In genomic region chr10:14586901-14587300, GRCh38 we compare ENCODE assay signal across 10 cellular contexts.
DNase-seq lines count a peak whose midpoint lies in the region; ATAC-seq, FAIRE-seq and TF ChIP-seq lines count a peak whose summit lies in the region.
"Had no signal": no experiment of that assay in that cellular context is flagged by ENCODE, and none has a peak within 500 bp of the region (broad histone marks: within the 10 kb centered on the region; RNA-seq: fewer than 3 reads in every experiment).

No MANE protein-coding gene starts in this region.

- no peak for TF ChIP-seq POLR2A in H1 (IDR thresholded peaks at IDR 0.05; ENCODE audit: control extremely low read depth in 1 of 2, low read depth in 2 of 2, low read length in 2 of 2)

- no peak overlapping the region for H3K27ac ChIP-seq in H1 (ENCODE audit: low read depth, low read length)
- H3K27ac ChIP-seq in WERI-Rb-1, result no peak overlapping the region

- H3K4me3 ChIP-seq in H1 (ENCODE audit: extremely low read depth in 1 of 4, insufficient read depth in 2 of 4, low read depth in 3 of 4, low read length in 4 of 4) (no peak overlapping the region), WERI-Rb-1 (ENCODE audit: low read depth, low read length) (no peak overlapping the region)

- H3K4me1 Mint-ChIP-seq in type B pancreatic cell (ENCODE audit: unreplicated experiment), result peaks cover 26% of the 10 kb centered on the region

- no peaks in the 10 kb centered on the region for H3K27me3 Mint-ChIP-seq in type B pancreatic cell

- no peak overlapping the region for H2BK20ac ChIP-seq in H1 (ENCODE audit: low read length)

- H2BK120ac ChIP-seq in H1 (replicated peaks; ENCODE audit: low read depth, low read length), result no peak overlapping the region

- 0 out of 2 replicates have a peak overlapping the region, but pooled peaks have one; percentile 12 for H2BK5ac ChIP-seq in H1 (ENCODE audit: low read depth, low read length)

- H3K27me3 ChIP-seq in H1 (replicated peaks in 1 of 4; ENCODE audit: control insufficient read depth in 3 of 4, extremely low read depth in 1 of 4, insufficient read depth in 3 of 4, low read length in 3 of 4) (no peaks in the 10 kb centered on the region), WERI-Rb-1 (ENCODE audit: insufficient read depth, low read depth, severe bottlenecking) (no peaks in the 10 kb centered on the region)
- H3K27me3 ChIP-seq: dorsolateral prefrontal cortex had no signal

- peak overlapping the region; percentile 31 for H4K91ac ChIP-seq in H1 (replicated peaks; ENCODE audit: insufficient read length, low read length)

- CTCF ChIA-PET in H1 (lab: Charles Lee; ENCODE audit: partially characterized antibody), result no interaction called here

- no peak overlapping the region for H4K8ac ChIP-seq in H1 (ENCODE audit: extremely low read depth, insufficient read depth, low read length)

- no peak overlapping the region for H3K56ac ChIP-seq in H1 (replicated peaks; ENCODE audit: insufficient read length, low read depth, low read length)

- peaks cover 2 to 13% (median 10%) of the 10 kb centered on the region in 4 experiments; a peak in 6 of 7 replicates for H3K4me1 ChIP-seq in H1 (replicated peaks in 1 of 4; ENCODE audit: control insufficient read depth in 3 of 4, insufficient read depth in 4 of 4, low read length in 3 of 4)

- DNase-seq in stimulated activated CD4-positive, alpha-beta T cell treated with anti-CD3 and anti-CD28 coated beads, Interleukin-2, amount 100 ng/mL, for 4 hours (ENCODE audit: low read depth), result peak; percentile 51
- DNase-seq in stimulated activated CD4-positive, alpha-beta T cell treated with anti-CD3 and anti-CD28 coated beads, Interleukin-12 subunit alpha, Interleukin-12 subunit beta, amount 100 ng/mL, for 4 hours, result no peak
- peak; percentile 57 to 66 for DNase-seq in activated CD4-positive, alpha-beta T cell treated with anti-CD3 and anti-CD28 coated beads, Interleukin-2, amount 50 U/mL, for 4 hours
- DNase-seq in H1 (ENCODE audit: low read depth in 1 of 2, low spot score in 2 of 2) (no peak), type B pancreatic cell (ENCODE audit: extremely low spot score, unreplicated experiment) (no peak), HCEC 1CT (no peak), WERI-Rb-1 (no peak)
- DNase-seq: C1 segment of cervical spinal cord, dorsolateral prefrontal cortex had no signal

- H3K79me2 ChIP-seq in H1 (ENCODE audit: control insufficient read depth in 1 of 2, insufficient read depth in 2 of 2, low read length in 2 of 2), result peaks cover 0 to 39% of the 10 kb centered on the region in 2 experiments; a peak in 3 of 4 replicates

- no peak overlapping the region for H2AK5ac ChIP-seq in H1 (ENCODE audit: low read depth, low read length)

- peaks cover 7% of the 10 kb centered on the region for H3K79me1 ChIP-seq in H1 (ENCODE audit: low read depth, low read length)

- H2BK15ac ChIP-seq in H1 (ENCODE audit: low read length), result no peak overlapping the region

- H3K23me2 ChIP-seq in H1 (ENCODE audit: low read depth, low read length), result no peaks in the 10 kb centered on the region; the same call in 1 of the 2 replicates

- no peak for TF ChIP-seq EP300 in H1 (IDR thresholded peaks at IDR 0.05; ENCODE audit: borderline replicate concordance in 1 of 2, low read depth in 2 of 2, low read length in 2 of 2)

- no peak overlapping the region for H3K4ac ChIP-seq in H1 (replicated peaks; ENCODE audit: insufficient read length, low read depth, low read length)

- H2AFZ ChIP-seq in H1 (ENCODE audit: low read length), result no peak overlapping the region

- WGBS in H1 (ENCODE audit: extremely low coverage in 1 of 2, insufficient coverage in 1 of 2, insufficient read length in 1 of 2, insufficient replicate concordance in 2 of 2, low coverage in 1 of 2, low lambda C conversion rate in 2 of 2, missing lambda C conversion rate in 1 of 2), 2 experiments, result 99% methylated on average over 6 of the region's 6 CpGs; no CpG with 5 or more reads in 1 of the 2 experiments

- H3K4me2 ChIP-seq in H1 (ENCODE audit: insufficient read depth in 1 of 2, low read depth in 2 of 2, low read length in 2 of 2), result no peak overlapping the region

- H3K9me3 ChIP-seq in H1 (ENCODE audit: insufficient read depth in 2 of 2, low read depth in 1 of 2, low read length in 1 of 2) (no peaks in the 10 kb centered on the region), WERI-Rb-1 (ENCODE audit: severe bottlenecking) (no peaks in the 10 kb centered on the region)

- H3K9ac ChIP-seq in H1 (replicated peaks in 1 of 4; ENCODE audit: extremely low read depth in 1 of 4, low read depth in 3 of 4, low read length in 3 of 4), result no peak overlapping the region

- H3K36me3 ChIP-seq in H1 (ENCODE audit: control insufficient read depth in 2 of 4, insufficient read depth in 4 of 4, low read length in 3 of 4) (no peaks in the 10 kb centered on the region), WERI-Rb-1 (no peaks in the 10 kb centered on the region)

- peaks cover 0 to under 1% of the 10 kb centered on the region in 2 experiments for H4K20me1 ChIP-seq in H1 (replicated peaks in 1 of 2; ENCODE audit: control insufficient read depth in 1 of 2, insufficient read depth in 2 of 2, low read length in 2 of 2)

- H3K27ac Mint-ChIP-seq in type B pancreatic cell, result peak overlapping the region; percentile 54

- H4K5ac ChIP-seq in H1 (ENCODE audit: insufficient read length, low read depth, low read length), result no peak overlapping the region

- no peak overlapping the region for H3K23ac ChIP-seq in H1 (ENCODE audit: insufficient read length)

- no peak for ATAC-seq in HG03457 (IDR thresholded peaks at IDR 0.05; ENCODE audit: unreplicated experiment)

- H3K18ac ChIP-seq in H1 (ENCODE audit: extremely low read depth, low read length), result no peak overlapping the region

- no peak overlapping the region for H2BK12ac ChIP-seq in H1 (ENCODE audit: low read depth, low read length)

- no peak overlapping the region for H3K14ac ChIP-seq in H1 (ENCODE audit: insufficient read length)

- H3K36me3 Mint-ChIP-seq in type B pancreatic cell, result peaks cover 22% of the 10 kb centered on the region

- no peak overlapping the region for H3K4me3 Mint-ChIP-seq in type B pancreatic cell

- no peaks in the 10 kb centered on the region for H3K9me3 Mint-ChIP-seq in type B pancreatic cell

- no peak for TF ChIP-seq RAD21 in H1 (IDR thresholded peaks at IDR 0.05 in 1 of 2, conservative IDR thresholded peaks at IDR 0.05 in 1 of 2; ENCODE audit: low read depth in 2 of 2, low read length in 2 of 2)

- POLR2A ChIA-PET in H1 (lab: Charles Lee; ENCODE audit: partially characterized antibody), result interaction anchor here (2.4 kb wide), 1 partner anchor 11 kb away, joined by 8 read pairs; no protein-coding TSS in a partner anchor

- no peak for TF ChIP-seq CTCF in H1 (IDR thresholded peaks at IDR 0.05; ENCODE audit: control extremely low read depth in 1 of 3, insufficient read depth in 1 of 3, low read depth in 1 of 3, low read length in 3 of 3)
- TF ChIP-seq CTCF in type B pancreatic cell (conservative IDR thresholded peaks at IDR 0.05), result no peak
- no peak for TF ChIP-seq CTCF in WERI-Rb-1 (IDR thresholded peaks at IDR 0.05; ENCODE audit: low read depth, low read length)

- no peak for FAIRE-seq in H1 (lab: Jason Lieb, UNC)

TF ChIP-seq in H1, 55 proteins besides CTCF, POLR2A, EP300 and RAD21:
- TF ChIP-seq NANOG (IDR thresholded peaks at IDR 0.05; ENCODE audit: insufficient read depth, low read depth, low read length, poor library complexity, severe bottlenecking) (no peak), BCL11A (IDR thresholded peaks at IDR 0.05; ENCODE audit: low read depth in 2 of 2, low read length in 2 of 2) (no peak), POLR2AphosphoS5 (IDR thresholded peaks at IDR 0.05; ENCODE audit: low read depth, low read length) (no peak), SIRT6 (IDR thresholded peaks at IDR 0.05; ENCODE audit: low read length) (no peak), JUN (IDR thresholded peaks at IDR 0.05; ENCODE audit: low read depth, low read length) (no peak), CHD2 (IDR thresholded peaks at IDR 0.05; ENCODE audit: low read length) (no peak), TCF12 (IDR thresholded peaks at IDR 0.05; ENCODE audit: low read depth, low read length) (no peak), ZNF274 (IDR thresholded peaks at IDR 0.05; ENCODE audit: borderline replicate concordance, extremely low read depth, low read length) (no peak), POU5F1 (IDR thresholded peaks at IDR 0.05; ENCODE audit: low read depth, low read length) (no peak), KDM5A (IDR thresholded peaks at IDR 0.05; ENCODE audit: low read length) (no peak), RXRA (IDR thresholded peaks at IDR 0.05; ENCODE audit: insufficient read depth, low read depth, low read length) (no peak), KDM4A (IDR thresholded peaks at IDR 0.05; ENCODE audit: low read depth, low read length, severe bottlenecking) (no peak), EGR1 (IDR thresholded peaks at IDR 0.05; ENCODE audit: borderline replicate concordance, low read depth, low read length) (no peak), PHF8 (conservative IDR thresholded peaks at IDR 0.05; ENCODE audit: low read depth, low read length) (no peak), ASH2L (IDR thresholded peaks at IDR 0.05; ENCODE audit: low read length) (no peak), BRCA1 (IDR thresholded peaks at IDR 0.05; ENCODE audit: low read depth, low read length) (no peak)
- TF ChIP-seq, protein P1, sequence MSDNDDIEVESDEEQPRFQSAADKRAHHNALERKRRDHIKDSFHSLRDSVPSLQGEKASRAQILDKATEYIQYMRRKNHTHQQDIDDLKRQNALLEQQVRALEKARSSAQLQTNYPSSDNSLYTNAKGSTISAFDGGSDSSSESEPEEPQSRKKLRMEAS (IDR thresholded peaks at IDR 0.05), result no peak
TF ChIP-seq in H1: peak in this region for 0.

Comparison
In these comparisons a context has a peak if more than half of its experiments do, and no peak if none do; other contexts are left out.
1. DNase-seq: peak in stimulated activated CD4-positive, alpha-beta T cell treated with anti-CD3 and anti-CD28 coated beads, Interleukin-2, amount 100 ng/mL, for 4 hours (single experiment) and activated CD4-positive, alpha-beta T cell treated with anti-CD3 and anti-CD28 coated beads, Interleukin-2, amount 50 U/mL, for 4 hours (2 of 2); none in stimulated activated CD4-positive, alpha-beta T cell treated with anti-CD3 and anti-CD28 coated beads, Interleukin-12 subunit alpha, Interleukin-12 subunit beta, amount 100 ng/mL, for 4 hours (single experiment), H1 (0 of 2), type B pancreatic cell (single experiment), HCEC 1CT (single experiment) and WERI-Rb-1 (single experiment).